ENCODE assay signal across 10 cellular contexts in genomic region chr6:42103753-42104094, GRCh38. TPM values are rescaled to one million over a fixed set of nuclear protein-coding genes. Genes with fewer than 3 reads are reported as not detected.
A peak's percentile ranks its signal among the peaks of the same experiment; 100 is the strongest.
DNase-seq lines count a peak whose midpoint lies in the region; ATAC-seq and TF ChIP-seq lines count a peak whose summit lies in the region.
"Had no signal": no experiment of that assay in that cellular context is flagged by ENCODE, and none has a peak within 500 bp of the region (broad histone marks: within the 10 kb centered on the region; RNA-seq: fewer than 3 reads in every experiment).

No MANE protein-coding gene starts in this region.

- H3K4me2 ChIP-seq in OCI-LY7 (ENCODE audit: low read length), result peak overlapping the region; percentile 87

- no peaks in the 10 kb centered on the region for H4K20me1 ChIP-seq in OCI-LY7 (ENCODE audit: insufficient read depth, low read length)

- no peak for DNase-seq in activated CD4-positive, alpha-beta T cell treated with anti-CD3 and anti-CD28 coated beads, Interleukin-2, amount 10 ng/mL, durations not matched to agents 7 days and 5 days
- no peak for DNase-seq in activated CD4-positive, alpha-beta T cell treated with anti-CD3 and anti-CD28 coated beads, Interleukin-2, amount 50 U/mL, for 4 hours
- DNase-seq in OCI-LY7 (ENCODE audit: low spot score) (no peak), esophagus squamous epithelium (lab: John Stamatoyannopoulos, UW) (no peak), left lobe of liver (ENCODE audit: low spot score) (no peak), HT-29 (ENCODE audit: low spot score) (no peak)
- no peak for DNase-seq in stimulated activated effector memory CD8-positive, alpha-beta T cell treated with anti-CD3 and anti-CD28 coated beads, Interleukin-12 subunit alpha, Interleukin-12 subunit beta, amount 100 ng/mL, for 72 hours (ENCODE audit: low spot score in 2 of 2)
- DNase-seq: ACHN, NCI-H187 had no signal

- no peaks in the 10 kb centered on the region for H3K36me3 Mint-ChIP-seq in activated CD4-positive, alpha-beta T cell treated with anti-CD3 and anti-CD28 coated beads, Interleukin-2, amount 10 ng/mL, durations not matched to agents 7 days and 5 days (ENCODE audit: low read depth)
- H3K36me3 Mint-ChIP-seq in stimulated activated effector memory CD8-positive, alpha-beta T cell treated with anti-CD3 and anti-CD28 coated beads, Interleukin-12 subunit alpha, Interleukin-12 subunit beta, amount 100 ng/mL, for 72 hours, result peaks cover 11% of the 10 kb centered on the region

- BruUV-seq in OCI-LY7 (replicated peaks; lab: Mats Ljungman, UMichigan), result no TSS peak

- H3K9me2 ChIP-seq in OCI-LY7 (ENCODE audit: insufficient read depth, low read length), result no peaks in the 10 kb centered on the region

- ATAC-seq in stimulated activated effector memory CD8-positive, alpha-beta T cell treated with anti-CD3 and anti-CD28 coated beads, Interleukin-12 subunit alpha, Interleukin-12 subunit beta, amount 100 ng/mL, for 72 hours, result peak; percentile 0
- ATAC-seq in left lobe of liver (no peak), GM21717 (IDR thresholded peaks at IDR 0.05; ENCODE audit: unreplicated experiment) (no peak)

- peaks cover 0 to 6% (median 0%) of the 10 kb centered on the region in 4 donors for H3K27me3 ChIP-seq in esophagus squamous epithelium

- peaks cover 4% of the 10 kb centered on the region for H3K4me1 ChIP-seq in OCI-LY7 (ENCODE audit: insufficient read depth, low read length, poor library complexity, severe bottlenecking)
- peaks cover 44 to 89% (median 47%) of the 10 kb centered on the region in 3 donors for H3K4me1 ChIP-seq in esophagus squamous epithelium

- H3K4me3 ChIP-seq in OCI-LY7 (ENCODE audit: low read depth, low read length, poor library complexity, severe bottlenecking) (peak overlapping the region; percentile 62), esophagus squamous epithelium (peak overlapping the region in 2 of 4 donors; percentile 46 to 64)

- TF ChIP-seq CTCF in OCI-LY7 (conservative IDR thresholded peaks at IDR 0.05; ENCODE audit: low read length), result no peak
- TF ChIP-seq CTCF in esophagus squamous epithelium (IDR thresholded peaks at IDR 0.05), result no peak

- POLR2A ChIA-PET in activated CD4-positive, alpha-beta T cell treated with anti-CD3 and anti-CD28 coated beads, Interleukin-2, amount 10 ng/mL, durations not matched to agents 7 days and 5 days (lab: Charles Lee), result no interaction called here
- POLR2A ChIA-PET in OCI-LY7 (lab: Charles Lee), result no interaction called here

- H3K9me3 ChIP-seq in OCI-LY7 (ENCODE audit: low read length) (no peaks in the 10 kb centered on the region), esophagus squamous epithelium (no peaks in the 10 kb centered on the region)

- peak overlapping the region; percentile 85 for H2AFZ ChIP-seq in OCI-LY7 (ENCODE audit: low read length)

- peaks cover 19% of the 10 kb centered on the region for H3K4me1 Mint-ChIP-seq in activated CD4-positive, alpha-beta T cell treated with anti-CD3 and anti-CD28 coated beads, Interleukin-2, amount 10 ng/mL, durations not matched to agents 7 days and 5 days
- H3K4me1 Mint-ChIP-seq in stimulated activated effector memory CD8-positive, alpha-beta T cell treated with anti-CD3 and anti-CD28 coated beads, Interleukin-12 subunit alpha, Interleukin-12 subunit beta, amount 100 ng/mL, for 72 hours, result peaks cover 49% of the 10 kb centered on the region

- no peaks in the 10 kb centered on the region for H3K9me3 Mint-ChIP-seq in activated CD4-positive, alpha-beta T cell treated with anti-CD3 and anti-CD28 coated beads, Interleukin-2, amount 10 ng/mL, durations not matched to agents 7 days and 5 days
- H3K9me3 Mint-ChIP-seq in stimulated activated effector memory CD8-positive, alpha-beta T cell treated with anti-CD3 and anti-CD28 coated beads, Interleukin-12 subunit alpha, Interleukin-12 subunit beta, amount 100 ng/mL, for 72 hours, result no peaks in the 10 kb centered on the region

- H3K27me3 Mint-ChIP-seq in activated CD4-positive, alpha-beta T cell treated with anti-CD3 and anti-CD28 coated beads, Interleukin-2, amount 10 ng/mL, durations not matched to agents 7 days and 5 days, result peaks cover 6% of the 10 kb centered on the region

- peak overlapping the region; percentile 48 for H3K4me3 Mint-ChIP-seq in activated CD4-positive, alpha-beta T cell treated with anti-CD3 and anti-CD28 coated beads, Interleukin-2, amount 10 ng/mL, durations not matched to agents 7 days and 5 days
- peak overlapping the region; percentile 69 for H3K4me3 Mint-ChIP-seq in stimulated activated effector memory CD8-positive, alpha-beta T cell treated with anti-CD3 and anti-CD28 coated beads, Interleukin-12 subunit alpha, Interleukin-12 subunit beta, amount 100 ng/mL, for 72 hours

- no peak for TF ChIP-seq POLR2A in esophagus squamous epithelium (IDR thresholded peaks at IDR 0.05)

- no peak overlapping the region for H3K27ac Mint-ChIP-seq in activated CD4-positive, alpha-beta T cell treated with anti-CD3 and anti-CD28 coated beads, Interleukin-2, amount 10 ng/mL, durations not matched to agents 7 days and 5 days
- H3K27ac Mint-ChIP-seq in stimulated activated effector memory CD8-positive, alpha-beta T cell treated with anti-CD3 and anti-CD28 coated beads, Interleukin-12 subunit alpha, Interleukin-12 subunit beta, amount 100 ng/mL, for 72 hours, result peak overlapping the region; percentile 97

- CTCF ChIA-PET in activated CD4-positive, alpha-beta T cell treated with anti-CD3 and anti-CD28 coated beads, Interleukin-2, amount 10 ng/mL, durations not matched to agents 7 days and 5 days (lab: Charles Lee), result interaction anchor here (0.5 to 4.7 kb wide), 32 partner anchors 12 to 619 kb away, joined by 3 to 62 read pairs (median 4); partner anchors contain the start of genes TAF8 and TOMM6
- CTCF ChIA-PET in OCI-LY7 (lab: Charles Lee; ENCODE audit: unreplicated experiment), result no interaction called here

- H3K36me3 ChIP-seq in OCI-LY7 (ENCODE audit: insufficient read depth, low read length) (no peaks in the 10 kb centered on the region), esophagus squamous epithelium (peaks cover 0 to 61% (median 7%) of the 10 kb centered on the region in 3 donors)

- 68 to 74% methylated on average over 11 to 12 of the region's 12 CpGs for WGBS in esophagus squamous epithelium, 2 donors

- no peaks in the 10 kb centered on the region for H3K79me2 ChIP-seq in OCI-LY7 (ENCODE audit: insufficient read depth, low read depth, low read length)

- intact Hi-C loops in OCI-LY7 (cut with micrococcal nuclease; ENCODE audit: unreplicated experiment) (no loop called here), esophagus squamous epithelium (cut with DNase I) (no loop called here)

- no peak overlapping the region for H3K27ac ChIP-seq in OCI-LY7 (ENCODE audit: low read depth, low read length, poor library complexity, severe bottlenecking)
- H3K27ac ChIP-seq in esophagus squamous epithelium, result peak overlapping the region; percentile 43 to 92 (median 69)

RNA-seq across cellular contexts. Expression of gene C6orf132, which starts 38.7 kb away (rescaled TPM):
- total RNA-seq in activated CD4-positive, alpha-beta T cell treated with anti-CD3 and anti-CD28 coated beads, Interleukin-2, amount 10 ng/mL, durations not matched to agents 7 days and 5 days, result under 1 TPM in 1 of 2 experiments, not detected in 1; 0.02 TPM
- 0.03 TPM in 2 replicates for total RNA-seq in OCI-LY7 (2014; rRNA removed; shearing (Covaris generic))
- total RNA-seq in OCI-LY7 (2022) (not detected in 2 replicates), esophagus squamous epithelium (100 to 1,000 TPM in 3 of 4 donors, 10 to 100 TPM in 1; 87.8 to 254 (median 142) TPM), left lobe of liver (0.38 TPM)
- total RNA-seq in HT-29 (2014; rRNA removed; shearing (Covaris generic)), result 119 and 136 TPM in 2 replicates

RNA-seq across cellular contexts. Expression of gene TAF8, which starts 53.4 kb away (rescaled TPM):
- 10 to 100 TPM; 53.2 to 60.2 TPM for total RNA-seq in activated CD4-positive, alpha-beta T cell treated with anti-CD3 and anti-CD28 coated beads, Interleukin-2, amount 10 ng/mL, durations not matched to agents 7 days and 5 days
- total RNA-seq in OCI-LY7 (2014; rRNA removed; shearing (Covaris generic)), result 33.2 and 35.1 TPM in 2 replicates
- total RNA-seq in OCI-LY7 (2022), result 47.8 and 56.0 TPM in 2 replicates
- total RNA-seq in esophagus squamous epithelium, result 10 to 100 TPM in 3 of 4 donors, 1 to 10 TPM in 1; 6.0 to 33.2 (median 10.8) TPM
- total RNA-seq in left lobe of liver, result 13.1 TPM
- total RNA-seq in HT-29 (2014; rRNA removed; shearing (Covaris generic)), result 18.6 and 22.8 TPM in 2 replicates

Comparison
In these comparisons a context has a peak if more than half of its experiments do, and no peak if none do; other contexts are left out.
1. RNA of gene C6orf132, which starts 38.7 kb away (total RNA-seq): 87.8 to 254 TPM in esophagus squamous epithelium and 119 to 136 TPM in HT-29; 0.38 TPM in left lobe of liver (single experiment), 0.03 TPM in OCI-LY7 and 0.02 TPM in activated CD4-positive, alpha-beta T cell treated with anti-CD3 and anti-CD28 coated beads, Interleukin-2, amount 10 ng/mL, durations not matched to agents 7 days and 5 days; every median in the first group is over 10 times any median in the second.